In the genomic region with DNA sequence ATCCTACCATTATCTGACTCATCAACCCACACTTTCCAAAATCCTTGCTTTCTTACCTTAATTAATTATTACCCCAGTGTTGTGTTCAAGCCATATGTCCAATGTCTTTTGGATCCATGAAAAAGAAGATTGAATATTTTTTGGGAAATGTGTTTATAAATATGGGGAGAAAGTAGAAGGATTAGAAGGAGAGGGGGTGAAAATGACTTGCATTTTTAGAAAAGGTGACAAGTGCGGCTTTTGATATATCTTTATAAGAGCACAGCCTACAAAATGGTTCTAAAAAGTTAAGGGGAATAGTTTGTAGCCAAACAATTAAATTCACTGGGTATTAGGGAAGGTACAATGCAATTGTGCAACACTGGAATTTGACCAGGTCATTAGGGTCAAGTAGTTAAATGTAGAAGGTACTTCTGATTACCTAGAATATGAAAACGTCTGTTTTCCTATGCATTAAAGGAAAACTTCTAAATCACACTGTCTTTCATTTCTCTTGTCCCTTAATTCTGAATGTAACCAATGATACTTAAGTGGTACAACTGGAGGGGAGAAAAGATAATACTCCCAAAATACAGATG, we compare ENCODE assay signal across 14 cellular contexts. TPM values are rescaled to one million over a fixed set of nuclear protein-coding genes. Genes with fewer than 3 reads are reported as not detected.
DNase-seq lines count a peak whose midpoint lies in the region; ATAC-seq, FAIRE-seq and TF ChIP-seq lines count a peak whose summit lies in the region.
"Had no signal": no experiment of that assay in that cellular context is flagged by ENCODE, and none has a peak within 500 bp of the region (broad histone marks: within the 10 kb centered on the region; RNA-seq: fewer than 3 reads in every experiment).

No MANE protein-coding gene starts in this region.

- H3K23ac ChIP-seq in IMR-90 (ENCODE audit: low read depth, low read length) = no peak overlapping the region

- no peaks in the 10 kb centered on the region for H4K20me1 ChIP-seq in IMR-90 (ENCODE audit: insufficient read depth, low read length)
- no peaks in the 10 kb centered on the region for H4K20me1 ChIP-seq in GM12878 (ENCODE audit: control insufficient read depth, insufficient read depth)

- H4K91ac ChIP-seq in IMR-90 (ENCODE audit: insufficient read depth, low read depth, low read length) = no peak overlapping the region; the same call in 1 of the 2 replicates

- no peak overlapping the region for H2AK9ac ChIP-seq in IMR-90 (replicated peaks; ENCODE audit: low read depth, low read length, poor library complexity)

- BruUV-seq in IMR-90 (replicated peaks; lab: Mats Ljungman, UMichigan) = no TSS peak
- no TSS peak for BruUV-seq in GM12878 (replicated peaks; lab: Mats Ljungman, UMichigan)

- H3K27ac Mint-ChIP-seq in activated CD4-positive, alpha-beta T cell treated with anti-CD3 and anti-CD28 coated beads, Interleukin-2, amount 10 ng/mL, durations not matched to agents 24 days and 14 days = peak overlapping the region; percentile 90

- H3K9me3 ChIP-seq in IMR-90 (ENCODE audit: control insufficient read depth, insufficient read depth, low read length) (no peaks in the 10 kb centered on the region), GM12878 (replicated peaks; ENCODE audit: control insufficient read depth, insufficient read depth, low read length) (no peaks in the 10 kb centered on the region; the same call in 2 of the 3 replicates)
- H3K9me3 ChIP-seq: ovary, tibial nerve had no signal

- TF ChIP-seq CTCF in IMR-90 (conservative IDR thresholded peaks at IDR 0.05; ENCODE audit: low read depth, low read length) (no peak), GM12878 (IDR thresholded peaks at IDR 0.05 in 2 of 3, conservative IDR thresholded peaks at IDR 0.05 in 1 of 3; ENCODE audit: control insufficient read depth in 2 of 3, extremely low read depth in 1 of 3, insufficient read depth in 1 of 3, low read depth in 3 of 3, low read length in 3 of 3) (no peak)

- dilution Hi-C loops in IMR-90 (cut with HindIII; ENCODE audit: low sequenced_read_pairs, unreplicated experiment) = no loop called here

- H3K4me1 ChIP-seq in IMR-90 (ENCODE audit: control insufficient read depth, insufficient read depth, low read length) = peaks cover 16% of the 10 kb centered on the region
- H3K4me1 ChIP-seq in GM12878 (ENCODE audit: control insufficient read depth, insufficient read depth, low read length) = peaks cover 47% of the 10 kb centered on the region

- intact Hi-C loops in activated CD4-positive, alpha-beta T cell treated with anti-CD3 and anti-CD28 coated beads, Interleukin-2, amount 10 ng/mL, durations not matched to agents 24 days and 14 days (cut with micrococcal nuclease) = loop anchor here (1.0 to 5.0 kb wide), 5 partner anchors 22 to 371 kb away; a partner anchor contains a TSS
- intact Hi-C loops in IMR-90 (cut with micrococcal nuclease) = loop anchor here (5.0 kb wide), 1 partner anchor 34 kb away; no protein-coding TSS in a partner anchor
- intact Hi-C loops in GM12878 (cut with micrococcal nuclease; ENCODE audit: unreplicated experiment) = loop anchor here (1.0 to 2.0 kb wide), 5 partner anchors 45 to 173 kb away; a partner anchor contains a TSS

- CTCF ChIA-PET in IMR-90 (lab: Yijun Ruan, JAX) = interaction anchor here (0.5 kb wide), 1 partner anchor 47 kb away, joined by 3 read pairs; no protein-coding TSS in a partner anchor
- CTCF ChIA-PET in GM12878 (lab: Yijun Ruan, JAX) = interaction anchor here (0.6 to 4.2 kb wide), 8 partner anchors 26 to 91 kb away, joined by 3 to 25 read pairs (median 6); a partner anchor contains a TSS

- TF ChIP-seq POLR2A in IMR-90 (IDR thresholded peaks at IDR 0.05; ENCODE audit: low read depth, low read length) (no peak), GM12878 (IDR thresholded peaks at IDR 0.05; ENCODE audit: low read depth, low read length) (no peak)

- H3K9me1 ChIP-seq in IMR-90 (ENCODE audit: insufficient read depth, low read length) = no peaks in the 10 kb centered on the region; the same call in 1 of the 2 replicates

- H3K9ac ChIP-seq in IMR-90 (ENCODE audit: low read depth, low read length) (no peak overlapping the region), GM12878 (ENCODE audit: control insufficient read depth, insufficient read depth, low read length) (peak overlapping the region; percentile 54)

- POLR2A ChIA-PET in IMR-90 (lab: Charles Lee; ENCODE audit: unreplicated experiment) = interaction anchor here (0.5 kb wide), 1 partner anchor 144 kb away, joined by 5 read pairs; no protein-coding TSS in a partner anchor
- POLR2A ChIA-PET in GM12878 (lab: Charles Lee) = interaction anchor here (0.5 to 4.8 kb wide), 10 partner anchors 17 to 140 kb away, joined by 3 to 81 read pairs (median 6); a partner anchor contains a TSS

- peaks cover 53% of the 10 kb centered on the region for H3K4me1 Mint-ChIP-seq in activated CD4-positive, alpha-beta T cell treated with anti-CD3 and anti-CD28 coated beads, Interleukin-2, amount 10 ng/mL, durations not matched to agents 24 days and 14 days

- peaks cover 7% of the 10 kb centered on the region for H3K9me3 Mint-ChIP-seq in activated CD4-positive, alpha-beta T cell treated with anti-CD3 and anti-CD28 coated beads, Interleukin-2, amount 10 ng/mL, durations not matched to agents 24 days and 14 days
- H3K9me3 Mint-ChIP-seq: IgD-negative memory B cell had no signal

- RAD21 ChIA-PET in GM12878 (lab: Charles Lee; ENCODE audit: unreplicated experiment) = interaction anchor here (0.5 to 2.7 kb wide), 25 partner anchors 15 to 367 kb away, joined by 3 to 50 read pairs (median 4); a partner anchor contains a TSS

- H3K27me3 Mint-ChIP-seq in activated CD4-positive, alpha-beta T cell treated with anti-CD3 and anti-CD28 coated beads, Interleukin-2, amount 10 ng/mL, durations not matched to agents 24 days and 14 days = no peaks in the 10 kb centered on the region
- H3K27me3 Mint-ChIP-seq: activated CD4-positive, alpha-beta T cell treated with anti-CD3 and anti-CD28 coated beads, Interleukin-2, amount 10 ng/mL, durations not matched to agents 7 days and 5 days; IgD-negative memory B cell had no signal

- H3K4me3 Mint-ChIP-seq in activated CD4-positive, alpha-beta T cell treated with anti-CD3 and anti-CD28 coated beads, Interleukin-2, amount 10 ng/mL, durations not matched to agents 24 days and 14 days = peak overlapping the region; percentile 66
- H3K4me3 Mint-ChIP-seq: activated CD4-positive, alpha-beta T cell treated with anti-CD3 and anti-CD28 coated beads, Interleukin-2, amount 10 ng/mL, durations not matched to agents 7 days and 5 days had no signal

- no peak overlapping the region for H4K5ac ChIP-seq in IMR-90 (ENCODE audit: low read depth, low read length)

- no peaks in the 10 kb centered on the region for H3K36me3 ChIP-seq in IMR-90 (ENCODE audit: control insufficient read depth, insufficient read depth, low read length)
- H3K36me3 ChIP-seq in GM12878 (ENCODE audit: control insufficient read depth in 2 of 2, insufficient read depth in 2 of 2, low read length in 1 of 2) = peaks cover 0 to 5% of the 10 kb centered on the region in 2 experiments; a peak in 2 of 4 replicates
- H3K36me3 ChIP-seq: ovary, tibial nerve had no signal

- H2BK5ac ChIP-seq in IMR-90 (ENCODE audit: low read depth, low read length, poor library complexity, severe bottlenecking) = peak overlapping the region; percentile 84

- peak; percentile 6 for DNase-seq in activated CD4-positive, alpha-beta T cell treated with anti-CD3 and anti-CD28 coated beads, Interleukin-2, amount 10 ng/mL, durations not matched to agents 24 days and 14 days
- DNase-seq in activated CD4-positive, alpha-beta T cell treated with anti-CD3 and anti-CD28 coated beads, Interleukin-2, amount 50 U/mL, for 48 hours = no peak
- DNase-seq in IMR-90 (no peak), GM12878 (ENCODE audit: low read depth, low spot score) (no peak), renal cortical epithelial cell (ENCODE audit: low read depth) (peak; percentile 67), NCI-H1417 (lab: John Stamatoyannopoulos, UW) (no peak)
- DNase-seq: activated CD4-positive, alpha-beta T cell treated with anti-CD3 and anti-CD28 coated beads, Interleukin-2, amount 10 ng/mL, durations not matched to agents 7 days and 5 days; mesendoderm; NCI-H510A; ovary had no signal

- H2AFZ ChIP-seq in IMR-90 (replicated peaks; ENCODE audit: low read length, poor library complexity) (no peak overlapping the region), GM12878 (ENCODE audit: control insufficient read depth, low read depth, low read length) (peak overlapping the region; percentile 33; the same call in 1 of the 2 replicates)

- H3K14ac ChIP-seq in IMR-90 (replicated peaks; ENCODE audit: low read depth, low read length) = peak overlapping the region; percentile 57; the same call in 1 of the 2 replicates

- TF ChIP-seq EP300 in GM12878 (IDR thresholded peaks at IDR 0.05; ENCODE audit: borderline replicate concordance in 1 of 2, control insufficient read depth in 1 of 2, low read depth in 2 of 2, low read length in 2 of 2) = no peak

- SMC1A ChIA-PET in GM12878 (lab: Charles Lee; ENCODE audit: uncharacterized antibody, unreplicated experiment) = interaction anchor here (1.1 to 6.4 kb wide), 10 partner anchors 10 to 133 kb away, joined by 3 to 262 read pairs (median 4); a partner anchor contains a TSS

- H3K4me3 ChIP-seq in IMR-90 (ENCODE audit: insufficient read depth, low read depth, low read length) (no peak overlapping the region), GM12878 (no peak overlapping the region)
- H3K4me3 ChIP-seq: ovary, tibial nerve had no signal

- H3K18ac ChIP-seq in IMR-90 (ENCODE audit: low read depth, low read length) = no peak overlapping the region

- H3K27me3 ChIP-seq in IMR-90 (ENCODE audit: control insufficient read depth, insufficient read depth, low read length) (no peaks in the 10 kb centered on the region), GM12878 (replicated peaks in 1 of 2; ENCODE audit: control insufficient read depth in 2 of 2, insufficient read depth in 2 of 2, low read length in 1 of 2) (no peaks in the 10 kb centered on the region)
- H3K27me3 ChIP-seq: ovary, tibial nerve had no signal

- peak overlapping the region; percentile 50; the same call in 1 of the 2 replicates for H2BK120ac ChIP-seq in IMR-90 (ENCODE audit: low read depth, low read length)

- FAIRE-seq in GM12878 (lab: Jason Lieb, UNC) = no peak

- H3K27ac ChIP-seq in IMR-90 (ENCODE audit: insufficient read depth, low read length) (no peak overlapping the region), GM12878 (ENCODE audit: control insufficient read depth, insufficient read depth) (peak overlapping the region; percentile 98)
- H3K27ac ChIP-seq: ovary had no signal

- H2BK15ac ChIP-seq in IMR-90 (ENCODE audit: low read depth, low read length) = peak overlapping the region; percentile 68; the same call in 1 of the 3 replicates

- no peak for TF ChIP-seq RAD21 in IMR-90 (IDR thresholded peaks at IDR 0.05; ENCODE audit: low read length)
- TF ChIP-seq RAD21 in GM12878 (IDR thresholded peaks at IDR 0.05; ENCODE audit: insufficient read depth, low read depth, low read length) = no peak

- H3K79me1 ChIP-seq in IMR-90 (ENCODE audit: low read depth in 1 of 2, low read length in 2 of 2) = peaks cover 5 to 9% of the 10 kb centered on the region in 2 experiments; a peak in 1 of 4 replicates

- H3K4ac ChIP-seq in IMR-90 (ENCODE audit: low read depth, low read length) = no peak overlapping the region; the same call in none of the 2 replicates

- H3K36me3 Mint-ChIP-seq in activated CD4-positive, alpha-beta T cell treated with anti-CD3 and anti-CD28 coated beads, Interleukin-2, amount 10 ng/mL, durations not matched to agents 24 days and 14 days (ENCODE audit: low read depth) = peaks cover 20% of the 10 kb centered on the region
- H3K36me3 Mint-ChIP-seq: IgD-negative memory B cell had no signal

- ATAC-seq in IMR-90 (ENCODE audit: low read depth) (peak; percentile 4), GM12878 (no peak), HG02870 (IDR thresholded peaks at IDR 0.05; ENCODE audit: unreplicated experiment) (no peak), GM19351 (IDR thresholded peaks at IDR 0.05; ENCODE audit: unreplicated experiment) (no peak)

- H3K4me2 ChIP-seq in IMR-90 (ENCODE audit: low read depth, low read length) (peak overlapping the region; percentile 34; the same call in 1 of the 2 replicates), GM12878 (ENCODE audit: control insufficient read depth, insufficient read depth) (peak overlapping the region; percentile 97)

- H2BK20ac ChIP-seq in IMR-90 (ENCODE audit: low read depth, low read length) = peak overlapping the region; percentile 61; the same call in 1 of the 2 replicates

- peaks cover 51% of the 10 kb centered on the region for H3K79me2 ChIP-seq in GM12878 (ENCODE audit: control insufficient read depth, insufficient read depth, low read length)

- H2AK5ac ChIP-seq in IMR-90 (ENCODE audit: low read depth, low read length) = no peak overlapping the region

- in situ Hi-C loops in IMR-90 (cut with MboI; ENCODE audit: low sequenced_read_pairs) (no loop called here), GM12878 (cut with MboI) (no loop called here)

- no CpG with 5 or more reads among the region's 2 CpGs for WGBS in IMR-90 (ENCODE audit: extremely low coverage in 2 of 2, insufficient read length in 1 of 2), 2 experiments
- 25% methylated on average over 2 of the region's 2 CpGs for WGBS in GM12878 (ENCODE audit: insufficient coverage, insufficient replicate concordance, low lambda C conversion rate, missing lambda C conversion rate)

- H4K8ac ChIP-seq in IMR-90 (ENCODE audit: low read depth in 2 of 2, low read length in 2 of 2) = peak overlapping the region in 1 of 2 experiments; percentile 70; a peak in 3 of 4 replicates

- H3K56ac ChIP-seq in IMR-90 (ENCODE audit: extremely low read depth, insufficient read depth, low read length) = no peak overlapping the region

RNA-seq across cellular contexts. Expression of a gene that starts 44.4 kb away (rescaled TPM):
- total RNA-seq in activated CD4-positive, alpha-beta T cell treated with anti-CD3 and anti-CD28 coated beads, Interleukin-2, amount 10 ng/mL, durations not matched to agents 24 days and 14 days = 24.6 and 26.7 TPM in 2 replicates
- 5.0 and 6.7 TPM in 2 replicates for total RNA-seq in IMR-90 (2012; rRNA removed)
- polyA plus RNA-seq in IMR-90 (2012; rRNA removed) = 11.0 and 12.7 TPM in 2 replicates
- polyA plus RNA-seq in IMR-90 (2012; cell fraction: cytosol; rRNA removed) = 5.3 and 11.9 TPM in 2 replicates
- polyA plus RNA-seq in IMR-90 (2012; cell fraction: nucleus; rRNA removed; ENCODE audit: low replicate concordance) = 6.0 TPM in 2 replicates
- total RNA-seq in GM12878 (2013; cell fraction: nucleolus; rRNA removed) = 31.9 and 37.0 TPM in 2 replicates
- total RNA-seq in GM12878 (2014; rRNA removed) = 11.5 and 14.4 TPM in 2 replicates
- total RNA-seq in GM12878 (2014; rRNA removed; fragmentation: Illumina TruSeq; extraction: Trizol) = 12.0 and 12.5 TPM in 2 replicates
- 27.8 and 28.5 TPM in 2 replicates for total RNA-seq in GM12878 (2021)
- polyA plus RNA-seq in GM12878 (2011; ENCODE audit: low read depth) = 27.5 TPM
- 22.5 and 23.5 TPM in 2 replicates for polyA plus RNA-seq in GM12878 (2011; rRNA removed)
- polyA plus RNA-seq in GM12878 (2011; cell fraction: cytosol; rRNA removed) = 27.5 and 27.6 TPM in 2 replicates
- 30.6 and 44.1 TPM in 2 replicates for polyA plus RNA-seq in GM12878 (2011; cell fraction: nucleus; rRNA removed)
- polyA plus RNA-seq in GM12878 (2012) = 19.6 and 29.4 TPM in 2 replicates
- 24.8 and 25.0 TPM in 2 replicates for polyA plus RNA-seq in GM12878 (2014; fragmentation: Illumina TruSeq; extraction: Trizol)
- 1 to 10 TPM; 7.9 TPM for polyA plus RNA-seq in GM12878 (2014; fragmentation: Nextera tagmentation; extraction: Ambion mirVana)
- polyA plus RNA-seq in GM12878 (2014; rRNA removed) = 28.6 and 28.7 TPM in 2 replicates
- polyA plus RNA-seq in GM12878 (2016; fragmentation: Nextera tagmentation; extraction: Ambion mirVana) = 10 to 100 TPM; 19.4 to 20.8 TPM
- 30.0 and 30.9 TPM in 2 replicates for polyA minus RNA-seq in GM12878 (2011; rRNA and poly(A)+ RNA removed)
- 20.3 and 32.3 TPM in 2 replicates for polyA minus RNA-seq in GM12878 (2011; cell fraction: cytosol; rRNA and poly(A)+ RNA removed)
- polyA minus RNA-seq in GM12878 (2011; cell fraction: nucleus; rRNA and poly(A)+ RNA removed) = 59.5 and 130 TPM in 2 replicates
- total RNA-seq in renal cortical epithelial cell = 8.9 and 21.3 TPM in 2 replicates

Comparison
In these comparisons a context has a peak if more than half of its experiments do, and no peak if none do; other contexts are left out.
1. DNase-seq: peak in activated CD4-positive, alpha-beta T cell treated with anti-CD3 and anti-CD28 coated beads, Interleukin-2, amount 10 ng/mL, durations not matched to agents 24 days and 14 days (single experiment) and renal cortical epithelial cell (single experiment); none in activated CD4-positive, alpha-beta T cell treated with anti-CD3 and anti-CD28 coated beads, Interleukin-2, amount 50 U/mL, for 48 hours (0 of 2), IMR-90 (single experiment), GM12878 (single experiment) and NCI-H1417 (0 of 3).